In the genomic region with DNA sequence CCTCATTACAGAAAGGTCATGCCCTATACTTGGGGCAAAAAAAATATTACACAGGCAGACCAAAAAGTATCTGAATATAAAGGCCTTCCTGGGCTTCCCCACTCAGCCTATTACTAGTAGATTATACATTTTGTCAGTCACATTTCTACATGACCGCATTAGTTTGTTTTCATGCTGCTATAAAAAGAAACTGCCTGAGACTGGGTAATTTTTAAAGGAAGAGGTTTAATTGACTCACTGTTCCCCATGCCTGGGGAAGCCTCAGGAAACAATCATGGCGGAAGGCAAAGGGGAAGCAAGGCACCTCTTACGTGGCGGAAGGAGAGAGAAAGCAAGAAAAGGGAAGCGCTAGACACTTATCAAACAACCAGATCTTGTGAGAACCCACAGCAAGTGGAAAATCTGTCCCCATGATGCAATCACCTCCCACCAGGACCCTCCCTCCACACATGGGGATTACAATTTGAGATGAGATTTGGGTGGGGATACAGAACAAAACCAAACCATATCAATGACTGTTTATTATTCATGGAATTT, we compare ENCODE assay signal across 18 cellular contexts.
"Had no signal": no experiment of that assay in that cellular context is flagged by ENCODE, and none has a peak within 500 bp of the region (broad histone marks: within the 10 kb centered on the region; RNA-seq: fewer than 3 reads in every experiment).

No MANE protein-coding gene starts in this region.

- H3K27me3 ChIP-seq: adrenal gland, right atrium auricular region, transverse colon, vagina had no signal

- ATAC-seq: activated T-cell treated with anti-CD3 and anti-CD28 coated beads, Interleukin-2, amount 50 U/mL, for 4 hours; natural killer cell treated with Interleukin-12 subunit alpha and Interleukin-12 subunit beta and Interleukin-15 and Interleukin-18, amount 100 ng/mL, for 72 hours; WTC11 had no signal

- H3K9me3 ChIP-seq: adrenal gland, right atrium auricular region, transverse colon, vagina had no signal

- DNase-seq: activated CD4-positive, alpha-beta memory T cell treated with anti-CD3 and anti-CD28 coated beads, Interleukin-2, amount 10 ng/mL, durations not matched to agents 7 days and 5 days; activated CD4-positive, alpha-beta T cell treated with anti-CD3 and anti-CD28 coated beads for 4 hours; activated effector memory CD4-positive, alpha-beta T cell treated with anti-CD3 and anti-CD28 coated beads, Interleukin-2, amount 50 U/mL, for 16 hours; activated T-cell treated with anti-CD3 and anti-CD28 coated beads, Interleukin-2, amount 50 U/mL, for 4 hours; adrenal gland; hypothalamus; mesendoderm; nucleus accumbens; posterior cingulate gyrus; stimulated activated CD4-positive, alpha-beta T cell treated with anti-CD3 and anti-CD28 coated beads, Interleukin-15, amount 100 ng/mL, for 24 hours; stimulated activated CD4-positive, alpha-beta T cell treated with anti-CD3 and anti-CD28 coated beads, Interleukin-4, amount 100 ng/mL, for 1 hour; stimulated activated naive CD4-positive, alpha-beta T cell treated with Interleukin-2 at 50 U/mL for 16 hours; transverse colon had no signal

- H3K36me3 ChIP-seq: adrenal gland, right atrium auricular region, transverse colon, vagina had no signal

- H3K4me1 Mint-ChIP-seq: activated CD4-positive, alpha-beta memory T cell treated with anti-CD3 and anti-CD28 coated beads, Interleukin-2, amount 10 ng/mL, durations not matched to agents 7 days and 5 days; activated naive CD4-positive, alpha-beta T cell treated with anti-CD3 and anti-CD28 coated beads, Interleukin-2, amount 50 U/mL, for 24 hours; WTC11 had no signal

- H3K4me1 ChIP-seq: adrenal gland, right atrium auricular region, transverse colon, vagina had no signal

- H3K36me3 Mint-ChIP-seq: activated naive CD4-positive, alpha-beta T cell treated with anti-CD3 and anti-CD28 coated beads, Interleukin-2, amount 50 U/mL, for 24 hours; WTC11 had no signal

- H3K27ac Mint-ChIP-seq: activated CD4-positive, alpha-beta memory T cell treated with anti-CD3 and anti-CD28 coated beads, Interleukin-2, amount 10 ng/mL, durations not matched to agents 7 days and 5 days; activated naive CD4-positive, alpha-beta T cell treated with anti-CD3 and anti-CD28 coated beads, Interleukin-2, amount 50 U/mL, for 24 hours; natural killer cell treated with Interleukin-12 subunit alpha and Interleukin-12 subunit beta and Interleukin-15 and Interleukin-18, amount 100 ng/mL, for 72 hours; WTC11 had no signal

- H3K27me3 Mint-ChIP-seq: activated CD4-positive, alpha-beta memory T cell treated with anti-CD3 and anti-CD28 coated beads, Interleukin-2, amount 10 ng/mL, durations not matched to agents 7 days and 5 days; activated naive CD4-positive, alpha-beta T cell treated with anti-CD3 and anti-CD28 coated beads, Interleukin-2, amount 50 U/mL, for 24 hours; natural killer cell treated with Interleukin-12 subunit alpha and Interleukin-12 subunit beta and Interleukin-15 and Interleukin-18, amount 100 ng/mL, for 72 hours had no signal

- H3K4me3 Mint-ChIP-seq: activated CD4-positive, alpha-beta memory T cell treated with anti-CD3 and anti-CD28 coated beads, Interleukin-2, amount 10 ng/mL, durations not matched to agents 7 days and 5 days; activated naive CD4-positive, alpha-beta T cell treated with anti-CD3 and anti-CD28 coated beads, Interleukin-2, amount 50 U/mL, for 24 hours; activated T-cell treated with anti-CD3 and anti-CD28 coated beads, Interleukin-2, amount 50 U/mL, for 4 hours; natural killer cell treated with Interleukin-12 subunit alpha and Interleukin-12 subunit beta and Interleukin-15 and Interleukin-18, amount 100 ng/mL, for 72 hours; WTC11 had no signal

- H3K4me3 ChIP-seq: adrenal gland, right atrium auricular region, transverse colon, vagina had no signal
